ENCODE assay signal across 1 cellular context in the genomic region with DNA sequence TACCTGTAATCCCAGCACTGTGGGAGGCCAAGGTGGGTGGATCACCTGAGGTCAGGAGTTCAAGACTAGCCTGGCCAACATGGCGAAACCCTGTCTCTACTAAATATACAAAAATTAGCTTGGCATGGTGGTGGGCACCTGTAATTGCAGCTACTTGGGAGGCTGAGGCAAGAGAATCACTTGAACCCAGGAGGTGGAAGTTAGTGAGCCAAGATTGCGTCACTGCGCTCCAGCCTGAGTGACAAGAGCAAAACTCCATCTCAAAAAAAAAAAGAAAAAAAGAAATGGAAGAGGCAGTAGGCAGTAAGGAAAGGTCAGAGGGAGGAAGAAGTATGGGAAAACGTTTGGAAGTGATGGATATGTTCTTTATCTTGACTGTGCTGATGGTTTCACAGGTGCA.
TF ChIP-seq lines count a peak whose summit lies in the region.

No MANE protein-coding gene starts in this region.

TF ChIP-seq in K562, 482 proteins besides CTCF, POLR2A, EP300 and RAD21:
- TF ChIP-seq CEBPB (tag; IDR thresholded peaks at IDR 0.05) (peak; percentile 62), CEBPG (CRISPR knock-in tag; IDR thresholded peaks at IDR 0.05) (peak; percentile 66; the same call in 1 of the 2 replicates), CEBPG (tag; conservative IDR thresholded peaks at IDR 0.05 in 1 of 2, IDR thresholded peaks at IDR 0.05 in 1 of 2) (peak in 1 of 2 experiments; percentile 46; a peak in 1 of 4 replicates)
TF ChIP-seq in K562: peak in this region for 2; not testable (repeated sequence) for 480.
